1 cellular context compared by ENCODE assay signal in the genomic region with DNA sequence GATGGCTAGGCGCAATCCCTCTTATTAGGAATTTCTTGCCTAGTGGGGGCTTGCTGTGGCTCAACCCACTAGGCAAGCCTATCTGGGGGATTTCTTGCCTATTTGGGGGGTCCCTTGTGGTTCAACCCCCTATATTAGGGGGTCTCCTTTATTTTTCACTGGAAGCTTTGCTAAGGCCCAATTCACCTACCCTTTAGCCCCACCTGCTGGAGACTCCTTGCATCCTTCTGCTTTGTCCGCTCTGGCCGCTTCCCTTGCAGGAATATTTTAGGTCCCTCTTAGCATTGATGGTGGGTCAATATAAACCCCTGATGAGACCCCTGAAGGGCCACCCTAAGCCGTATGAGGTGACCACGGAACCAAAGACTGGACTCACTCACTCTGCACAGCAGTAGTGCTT.
TF ChIP-seq lines count a peak whose summit lies in the region.

No MANE protein-coding gene starts in this region.

TF ChIP-seq in GM23338, 12 proteins besides CTCF, POLR2A, EP300 and RAD21 (continued from another document):
- TF ChIP-seq, protein P1, sequence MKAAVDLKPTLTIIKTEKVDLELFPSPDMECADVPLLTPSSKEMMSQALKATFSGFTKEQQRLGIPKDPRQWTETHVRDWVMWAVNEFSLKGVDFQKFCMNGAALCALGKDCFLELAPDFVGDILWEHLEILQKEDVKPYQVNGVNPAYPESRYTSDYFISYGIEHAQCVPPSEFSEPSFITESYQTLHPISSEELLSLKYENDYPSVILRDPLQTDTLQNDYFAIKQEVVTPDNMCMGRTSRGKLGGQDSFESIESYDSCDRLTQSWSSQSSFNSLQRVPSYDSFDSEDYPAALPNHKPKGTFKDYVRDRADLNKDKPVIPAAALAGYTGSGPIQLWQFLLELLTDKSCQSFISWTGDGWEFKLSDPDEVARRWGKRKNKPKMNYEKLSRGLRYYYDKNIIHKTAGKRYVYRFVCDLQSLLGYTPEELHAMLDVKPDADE (IDR thresholded peaks at IDR 0.05), result no peak
- TF ChIP-seq ZNF331 (CRISPR knock-in tag; IDR thresholded peaks at IDR 0.05; ENCODE audit: low read depth), result no peak
